22 cellular contexts compared by ENCODE assay signal in genomic region chr13:59706101-59706976, GRCh38.
DNase-seq lines count a peak whose midpoint lies in the region; ATAC-seq and TF ChIP-seq lines count a peak whose summit lies in the region.
"Had no signal": no experiment of that assay in that cellular context is flagged by ENCODE, and none has a peak within 500 bp of the region (broad histone marks: within the 10 kb centered on the region; RNA-seq: fewer than 3 reads in every experiment).

No MANE protein-coding gene starts in this region.

- H3K36me3 Mint-ChIP-seq in memory B cell: no peaks in the 10 kb centered on the region
- no peaks in the 10 kb centered on the region for H3K36me3 Mint-ChIP-seq in CD14-positive monocyte
- H3K36me3 Mint-ChIP-seq: neural progenitor cell; stimulated activated effector memory CD8-positive, alpha-beta T cell treated with anti-CD3 and anti-CD28 coated beads, Interleukin-12 subunit alpha, Interleukin-12 subunit beta, amount 100 ng/mL, for 72 hours had no signal

- H3K9me3 Mint-ChIP-seq in memory B cell (no peaks in the 10 kb centered on the region), CD14-positive monocyte (peaks cover 0 to 3% (median 0%) of the 10 kb centered on the region in 7 donors)
- H3K9me3 Mint-ChIP-seq: activated CD4-positive, alpha-beta T cell treated with anti-CD3 and anti-CD28 coated beads, Interleukin-2, amount 10 ng/mL, durations not matched to agents 7 days and 5 days; HFFc6; neural progenitor cell; stimulated activated effector memory CD8-positive, alpha-beta T cell treated with anti-CD3 and anti-CD28 coated beads, Interleukin-12 subunit alpha, Interleukin-12 subunit beta, amount 100 ng/mL, for 72 hours had no signal

- H3K4me3 Mint-ChIP-seq in memory B cell (peak overlapping the region; percentile 76), CD14-positive monocyte (no peak overlapping the region)
- H3K4me3 Mint-ChIP-seq: activated CD4-positive, alpha-beta T cell treated with anti-CD3 and anti-CD28 coated beads, Interleukin-2, amount 10 ng/mL, durations not matched to agents 7 days and 5 days; HFFc6; neural progenitor cell; stimulated activated effector memory CD8-positive, alpha-beta T cell treated with anti-CD3 and anti-CD28 coated beads, Interleukin-12 subunit alpha, Interleukin-12 subunit beta, amount 100 ng/mL, for 72 hours had no signal

- H3K27me3 Mint-ChIP-seq in memory B cell (no peaks in the 10 kb centered on the region), CD14-positive monocyte (ENCODE audit: low read depth in 3 of 3) (no peaks in the 10 kb centered on the region)
- H3K27me3 Mint-ChIP-seq: activated CD4-positive, alpha-beta T cell treated with anti-CD3 and anti-CD28 coated beads, Interleukin-2, amount 10 ng/mL, durations not matched to agents 7 days and 5 days had no signal

- H3K4me1 Mint-ChIP-seq in memory B cell: peaks cover 2% of the 10 kb centered on the region
- no peaks in the 10 kb centered on the region for H3K4me1 Mint-ChIP-seq in CD14-positive monocyte
- H3K4me1 Mint-ChIP-seq: activated CD4-positive, alpha-beta T cell treated with anti-CD3 and anti-CD28 coated beads, Interleukin-2, amount 10 ng/mL, durations not matched to agents 7 days and 5 days; stimulated activated effector memory CD8-positive, alpha-beta T cell treated with anti-CD3 and anti-CD28 coated beads, Interleukin-12 subunit alpha, Interleukin-12 subunit beta, amount 100 ng/mL, for 72 hours had no signal

- no peak for DNase-seq in memory B cell (ENCODE audit: low spot score in 2 of 2)
- no peak for DNase-seq in GF-D8 (lab: John Stamatoyannopoulos, UW)
- DNase-seq in CD14-positive monocyte (ENCODE audit: low spot score): no peak
- no peak for DNase-seq in COLO668 (lab: John Stamatoyannopoulos, UW; ENCODE audit: unreplicated experiment)
- DNase-seq in HK-2 (ENCODE audit: unreplicated experiment): no peak
- DNase-seq: activated CD4-positive, alpha-beta T cell treated with anti-CD3 and anti-CD28 coated beads, Interleukin-2, amount 10 ng/mL, durations not matched to agents 7 days and 5 days; activated CD8-positive, alpha-beta memory T cell treated with anti-CD3 and anti-CD28 coated beads, Interleukin-2, amount 50 U/mL, for 48 hours; aorta; Calu3; foreskin fibroblast; HFFc6; Kasumi-1; left cardiac atrium; NCI-H1105 treated with DMSO at 0.1 percent for 48 hours; NCI-H2171; NCI-H774; stimulated activated CD4-positive, alpha-beta T cell treated with anti-CD3 and anti-CD28 coated beads, Interleukin-12 subunit alpha, Interleukin-12 subunit beta, amount 100 ng/mL, for 4 hours had no signal

- intact Hi-C loops in CD14-positive monocyte (cut with micrococcal nuclease): no loop called here

- ATAC-seq in GM18870 (IDR thresholded peaks at IDR 0.05; ENCODE audit: unreplicated experiment): peak; percentile 44
- peak; percentile 56 for ATAC-seq in GM21717 (IDR thresholded peaks at IDR 0.05; ENCODE audit: unreplicated experiment)
- ATAC-seq in HG03432 (IDR thresholded peaks at IDR 0.05; ENCODE audit: unreplicated experiment): peak; percentile 64
- ATAC-seq in memory B cell (ENCODE audit: low read depth): no peak
- ATAC-seq: left cardiac atrium; stimulated activated effector memory CD8-positive, alpha-beta T cell treated with anti-CD3 and anti-CD28 coated beads, Interleukin-12 subunit alpha, Interleukin-12 subunit beta, amount 100 ng/mL, for 72 hours had no signal

- no peak overlapping the region for H3K27ac Mint-ChIP-seq in memory B cell
- no peak overlapping the region for H3K27ac Mint-ChIP-seq in CD14-positive monocyte
- H3K27ac Mint-ChIP-seq: activated CD4-positive, alpha-beta T cell treated with anti-CD3 and anti-CD28 coated beads, Interleukin-2, amount 10 ng/mL, durations not matched to agents 7 days and 5 days; HFFc6; neural progenitor cell; stimulated activated effector memory CD8-positive, alpha-beta T cell treated with anti-CD3 and anti-CD28 coated beads, Interleukin-12 subunit alpha, Interleukin-12 subunit beta, amount 100 ng/mL, for 72 hours had no signal

- TF ChIP-seq CTCF in CD14-positive monocyte (IDR thresholded peaks at IDR 0.05): no peak
